21 cellular contexts compared by ENCODE assay signal in genomic region chr2:238686223-238686622, GRCh38.
"Had no signal": no experiment of that assay in that cellular context is flagged by ENCODE, and none has a peak within 500 bp of the region (broad histone marks: within the 10 kb centered on the region; RNA-seq: fewer than 3 reads in every experiment).

No MANE protein-coding gene starts in this region.

- H3K9me3 ChIP-seq: esophagus squamous epithelium, gastroesophageal sphincter, testis had no signal

- FAIRE-seq: colon had no signal

- H3K9ac ChIP-seq: neural progenitor cell had no signal

- H2AFZ ChIP-seq: neural progenitor cell had no signal

- H3K4me1 ChIP-seq: left ventricle myocardium inferior, neural progenitor cell, testis had no signal

- H3K27ac ChIP-seq: left ventricle myocardium inferior, neural progenitor cell, testis had no signal

- DNase-seq: activated B cell treated with CpG ODN at 0.5 μM for 24 hours; activated CD4-positive, alpha-beta memory T cell treated with anti-CD3 and anti-CD28 coated beads for 36 hours; activated CD4-positive, alpha-beta T cell treated with anti-CD3 and anti-CD28 coated beads for 4 hours; activated gamma-delta T cell treated with Interleukin-2 at 50 U/mL for 16 hours; activated T-cell treated with anti-CD3 and anti-CD28 coated beads, Interleukin-2, amount 50 U/mL, for 72 hours; aorta; esophagus squamous epithelium; head of caudate nucleus; hypothalamus; left ventricle myocardium inferior; naive thymus-derived CD8-positive, alpha-beta T cell; stimulated activated CD4-positive, alpha-beta T cell treated with anti-CD3 and anti-CD28 coated beads, Interleukin-15, amount 100 ng/mL, for 24 hours; stimulated activated naive B cell treated with anti-CD40 and anti-IgM and Interleukin-4, amounts not matched to agents 10 μg/mL and 1 μg/mL and 100 μg/mL, for 72 hours; T-helper 17 cell; testis; trophoblast cell had no signal

- H3K4me3 ChIP-seq: esophagus squamous epithelium, gastroesophageal sphincter, left ventricle myocardium inferior, neural progenitor cell, smooth muscle cell, testis had no signal

- H3K4me2 ChIP-seq: neural progenitor cell, smooth muscle cell had no signal

- H3K36me3 ChIP-seq: esophagus squamous epithelium, gastroesophageal sphincter, left ventricle myocardium inferior, neural progenitor cell had no signal

- ATAC-seq: activated T-cell treated with anti-CD3 and anti-CD28 coated beads, Interleukin-2, amount 50 U/mL, for 72 hours; gastroesophageal sphincter; naive thymus-derived CD8-positive, alpha-beta T cell; sciatic nerve; stimulated activated naive B cell treated with anti-CD40 and anti-IgM and Interleukin-4, amounts not matched to agents 10 μg/mL and 1 μg/mL and 100 μg/mL, for 72 hours; T-helper 17 cell had no signal

- H3K27me3 ChIP-seq: esophagus squamous epithelium, gastroesophageal sphincter, neural progenitor cell, testis had no signal
